15 cellular contexts compared by ENCODE assay signal in the genomic region with DNA sequence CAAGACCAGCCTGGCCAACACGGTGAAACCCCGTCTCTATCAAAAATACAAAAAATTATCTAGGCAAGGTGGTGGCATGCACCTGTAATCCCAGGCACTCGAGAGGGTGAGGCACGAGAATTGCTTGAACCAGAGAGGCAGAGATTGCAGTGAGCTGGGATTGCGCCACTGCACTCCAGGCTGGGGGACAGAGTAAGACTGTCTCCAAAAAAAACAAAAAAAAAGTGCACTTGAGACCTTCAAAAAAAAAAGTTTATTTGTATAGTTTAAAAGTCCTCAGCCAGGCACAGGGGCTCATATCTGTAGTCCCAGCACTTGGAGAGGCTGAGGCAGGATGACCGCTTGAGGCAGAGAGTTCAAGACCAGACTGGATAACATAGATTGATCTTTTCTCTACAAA. TPM values are rescaled to one million over a fixed set of nuclear protein-coding genes. Genes with fewer than 3 reads are reported as not detected.
DNase-seq lines count a peak whose midpoint lies in the region; ATAC-seq lines count a peak whose summit lies in the region.
"Had no signal": no experiment of that assay in that cellular context is flagged by ENCODE, and none has a peak within 500 bp of the region (broad histone marks: within the 10 kb centered on the region; RNA-seq: fewer than 3 reads in every experiment).

No MANE protein-coding gene starts in this region.

- peak overlapping the region in 3 of 5 donors; percentile 52 to 100 (median 62) for H3K9ac ChIP-seq in subcutaneous abdominal adipose tissue (ENCODE audit: low read length in 5 of 5)

- H3K27me3 Mint-ChIP-seq in activated T-cell treated with anti-CD3 and anti-CD28 coated beads, Interleukin-2, amount 50 U/mL, for 72 hours (ENCODE audit: low read depth): no peaks in the 10 kb centered on the region
- H3K27me3 Mint-ChIP-seq in activated CD4-positive, alpha-beta memory T cell treated with anti-CD3 and anti-CD28 coated beads for 36 hours: no peaks in the 10 kb centered on the region
- peaks cover 5 to 12% (median 7%) of the 10 kb centered on the region in 3 donors for H3K27me3 Mint-ChIP-seq in immature natural killer cell (ENCODE audit: low read depth in 3 of 3)

- CTCF ChIA-PET in activated CD4-positive, alpha-beta memory T cell treated with anti-CD3 and anti-CD28 coated beads for 36 hours (lab: Charles Lee): interaction anchor here (2.1 kb wide), 1 partner anchor 13 kb away, joined by 11 read pairs; no protein-coding TSS in a partner anchor

- POLR2A ChIA-PET in activated CD4-positive, alpha-beta memory T cell treated with anti-CD3 and anti-CD28 coated beads for 36 hours (lab: Charles Lee): interaction anchor here (0.6 to 3.2 kb wide), 2 partner anchors 13 to 115 kb away, joined by 5 to 25 read pairs; no protein-coding TSS in a partner anchor

- no peaks in the 10 kb centered on the region for H3K9me3 ChIP-seq in subcutaneous abdominal adipose tissue (ENCODE audit: control insufficient read depth in 5 of 5, low read length in 5 of 5)
- H3K9me3 ChIP-seq: testis had no signal

- peaks cover 18 to 34% of the 10 kb centered on the region in 2 donors for H3K36me3 Mint-ChIP-seq in activated T-cell treated with anti-CD3 and anti-CD28 coated beads, Interleukin-2, amount 50 U/mL, for 72 hours (ENCODE audit: insufficient read depth in 2 of 2)
- H3K36me3 Mint-ChIP-seq in activated CD4-positive, alpha-beta memory T cell treated with anti-CD3 and anti-CD28 coated beads for 36 hours: peaks cover 51% of the 10 kb centered on the region
- H3K36me3 Mint-ChIP-seq in immature natural killer cell: peaks cover 5 to 17% (median 12%) of the 10 kb centered on the region in 3 donors

- peak overlapping the region; percentile 98 for H3K27ac ChIP-seq in subcutaneous abdominal adipose tissue (ENCODE audit: low read depth, low read length)
- H3K27ac ChIP-seq: HL-60 had no signal

- H3K4me3 Mint-ChIP-seq in activated T-cell treated with anti-CD3 and anti-CD28 coated beads, Interleukin-2, amount 50 U/mL, for 72 hours: peak overlapping the region; percentile 77 to 82
- peak overlapping the region; percentile 35 for H3K4me3 Mint-ChIP-seq in activated CD4-positive, alpha-beta memory T cell treated with anti-CD3 and anti-CD28 coated beads for 36 hours
- H3K4me3 Mint-ChIP-seq in immature natural killer cell: peak overlapping the region in 2 of 5 donors; percentile 14 to 38

- peaks cover 90% of the 10 kb centered on the region for H3K4me1 Mint-ChIP-seq in activated T-cell treated with anti-CD3 and anti-CD28 coated beads, Interleukin-2, amount 50 U/mL, for 72 hours (ENCODE audit: low read depth)
- H3K4me1 Mint-ChIP-seq in activated CD4-positive, alpha-beta memory T cell treated with anti-CD3 and anti-CD28 coated beads for 36 hours (ENCODE audit: low read depth): peaks cover 74% of the 10 kb centered on the region
- H3K4me1 Mint-ChIP-seq in immature natural killer cell: peaks cover 44 to 59% of the 10 kb centered on the region in 2 donors

- intact Hi-C loops in activated CD4-positive, alpha-beta memory T cell treated with anti-CD3 and anti-CD28 coated beads for 36 hours (cut with micrococcal nuclease): loop anchor here (5.0 to 10.0 kb wide), 2 partner anchors 214 to 361 kb away; a partner anchor contains a TSS

- H3K9me3 Mint-ChIP-seq in activated T-cell treated with anti-CD3 and anti-CD28 coated beads, Interleukin-2, amount 50 U/mL, for 72 hours: no peaks in the 10 kb centered on the region
- no peaks in the 10 kb centered on the region for H3K9me3 Mint-ChIP-seq in activated CD4-positive, alpha-beta memory T cell treated with anti-CD3 and anti-CD28 coated beads for 36 hours
- H3K9me3 Mint-ChIP-seq in immature natural killer cell: no peaks in the 10 kb centered on the region

- ATAC-seq in activated T-cell treated with anti-CD3 and anti-CD28 coated beads, Interleukin-2, amount 50 U/mL, for 72 hours (replicated peaks in 1 of 2): no peak

- H3K4me1 ChIP-seq in subcutaneous abdominal adipose tissue (ENCODE audit: control insufficient read depth in 5 of 5, insufficient read depth in 5 of 5, low read length in 5 of 5): peaks cover 7 to 77% (median 71%) of the 10 kb centered on the region in 5 donors

- no peak for DNase-seq in activated T-cell treated with anti-CD3 and anti-CD28 coated beads, Interleukin-2, amount 50 U/mL, for 72 hours
- DNase-seq in activated T-cell treated with anti-CD3 and anti-CD28 coated beads for 4 hours: no peak
- DNase-seq in activated CD4-positive, alpha-beta memory T cell treated with anti-CD3 and anti-CD28 coated beads for 36 hours: no peak
- DNase-seq in immature natural killer cell: no peak
- no peak for DNase-seq in SIG-M5 treated with dmso at 0.1 percent for 504 hours (lab: John Stamatoyannopoulos, UW; ENCODE audit: unreplicated experiment)
- DNase-seq in kidney glomerular epithelial cell (lab: John Stamatoyannopoulos, UW): no peak
- no peak for DNase-seq in DMS53 (lab: John Stamatoyannopoulos, UW)
- DNase-seq: AML-193; NCI-H1436; NCI-H82; occipital lobe; stimulated activated CD4-positive, alpha-beta T cell treated with anti-CD3 and anti-CD28 coated beads, Interleukin-4, amount 100 ng/mL, for 1 hour; testis had no signal

- H3K27me3 ChIP-seq in subcutaneous abdominal adipose tissue (ENCODE audit: control insufficient read depth in 5 of 5, insufficient read depth in 4 of 5, low read length in 5 of 5): no peaks in the 10 kb centered on the region
- H3K27me3 ChIP-seq: testis had no signal

- no peak overlapping the region for H3K4me3 ChIP-seq in subcutaneous abdominal adipose tissue (ENCODE audit: low read depth in 1 of 5, low read length in 5 of 5)
- H3K4me3 ChIP-seq: testis had no signal

- peaks cover 16 to 24% (median 23%) of the 10 kb centered on the region in 5 donors for H3K36me3 ChIP-seq in subcutaneous abdominal adipose tissue (ENCODE audit: control insufficient read depth in 5 of 5, insufficient read depth in 5 of 5, low read length in 5 of 5)

- peak overlapping the region; percentile 97 for H3K27ac Mint-ChIP-seq in activated T-cell treated with anti-CD3 and anti-CD28 coated beads, Interleukin-2, amount 50 U/mL, for 72 hours
- H3K27ac Mint-ChIP-seq in activated CD4-positive, alpha-beta memory T cell treated with anti-CD3 and anti-CD28 coated beads for 36 hours: peak overlapping the region; percentile 42
- H3K27ac Mint-ChIP-seq in immature natural killer cell: peak overlapping the region; percentile 45 to 99 (median 96)

RNA-seq across cellular contexts. Expression of a gene that starts 2.1 kb away (rescaled TPM):
- 10 to 100 TPM; 66.2 to 66.7 TPM for total RNA-seq in activated T-cell treated with anti-CD3 and anti-CD28 coated beads, Interleukin-2, amount 50 U/mL, for 72 hours
- 10 to 100 TPM; 52.3 to 59.2 TPM for total RNA-seq in activated CD4-positive, alpha-beta memory T cell treated with anti-CD3 and anti-CD28 coated beads for 36 hours
- polyA plus RNA-seq in immature natural killer cell: 100 to 1,000 TPM in 1 of 3 donors, 10 to 100 TPM in 2; 52.4 to 116 (median 66.4) TPM

RNA-seq across cellular contexts. Expression of a gene that starts 2.2 kb away (rescaled TPM):
- 100 to 1,000 TPM; 131 to 158 TPM for total RNA-seq in activated T-cell treated with anti-CD3 and anti-CD28 coated beads, Interleukin-2, amount 50 U/mL, for 72 hours
- 100 to 1,000 TPM; 167 to 172 TPM for total RNA-seq in activated CD4-positive, alpha-beta memory T cell treated with anti-CD3 and anti-CD28 coated beads for 36 hours
- 10 to 100 TPM; 27.4 to 43.3 (median 28.0) TPM for polyA plus RNA-seq in immature natural killer cell

RNA-seq across cellular contexts. Expression of a gene that starts 22.0 kb away (rescaled TPM):
- 10 to 100 TPM; 37.8 to 38.3 TPM for total RNA-seq in activated T-cell treated with anti-CD3 and anti-CD28 coated beads, Interleukin-2, amount 50 U/mL, for 72 hours
- 10 to 100 TPM; 34.1 to 36.9 TPM for total RNA-seq in activated CD4-positive, alpha-beta memory T cell treated with anti-CD3 and anti-CD28 coated beads for 36 hours
- polyA plus RNA-seq in immature natural killer cell: 10 to 100 TPM; 72.7 to 81.9 (median 73.5) TPM

RNA-seq across cellular contexts. Expression of a gene that starts 22.3 kb away (rescaled TPM):
- total RNA-seq in activated T-cell treated with anti-CD3 and anti-CD28 coated beads, Interleukin-2, amount 50 U/mL, for 72 hours: 100 to 1,000 TPM; 100 to 111 TPM
- 100 to 1,000 TPM; 132 TPM for total RNA-seq in activated CD4-positive, alpha-beta memory T cell treated with anti-CD3 and anti-CD28 coated beads for 36 hours
- polyA plus RNA-seq in immature natural killer cell: 100 to 1,000 TPM; 261 to 411 (median 304) TPM

Comparison
In these comparisons a context has a peak if more than half of its experiments do, and no peak if none do; other contexts are left out.
1. H3K27ac Mint-ChIP-seq: peak in every context shown above with its lines; median percentile 97 in activated T-cell treated with anti-CD3 and anti-CD28 coated beads, Interleukin-2, amount 50 U/mL, for 72 hours; 96 in immature natural killer cell; 42 in activated CD4-positive, alpha-beta memory T cell treated with anti-CD3 and anti-CD28 coated beads for 36 hours.